ENCODE assay signal across 7 cellular contexts in the genomic region with DNA sequence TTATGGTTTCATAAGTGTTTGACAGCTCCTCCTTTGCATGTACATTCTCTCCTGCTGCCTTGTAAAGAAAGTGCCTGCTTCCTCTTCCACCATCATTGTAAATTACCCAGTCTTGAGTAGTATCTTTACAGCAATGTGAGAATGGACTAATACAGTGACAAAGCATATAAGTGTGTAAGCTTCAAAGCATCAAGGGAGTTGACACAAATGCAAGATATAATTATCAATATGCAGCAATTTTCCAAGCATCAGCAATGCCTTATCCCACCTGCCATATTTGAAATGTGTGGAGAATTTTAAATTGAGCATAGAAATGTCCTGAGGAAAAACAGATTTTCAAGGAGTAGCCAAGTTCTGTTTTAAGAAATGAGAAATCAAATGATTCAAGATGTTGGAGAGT. TPM values are rescaled to one million over a fixed set of nuclear protein-coding genes. Genes with fewer than 3 reads are reported as not detected.
"Had no signal": no experiment of that assay in that cellular context is flagged by ENCODE, and none has a peak within 500 bp of the region (broad histone marks: within the 10 kb centered on the region; RNA-seq: fewer than 3 reads in every experiment).

No MANE protein-coding gene starts in this region.

- H3K4me3 ChIP-seq: K562 had no signal

- DNase-seq: IMR-90, KBM-7, KG1 had no signal

- H3K27ac ChIP-seq: HL-60 had no signal

RNA-seq across cellular contexts. Expression of gene OR5AL1, which starts 1.7 kb away (rescaled TPM):
- polyA plus RNA-seq: HepG2, IgD-negative memory B cell, IMR-90, K562 had no signal

RNA-seq across cellular contexts. Expression of gene OR8U1, which starts 35.4 kb away (rescaled TPM):
- polyA plus RNA-seq: HepG2, IgD-negative memory B cell, IMR-90, K562 had no signal

RNA-seq across cellular contexts. Expression of gene OR8J1, which starts 56.7 kb away (rescaled TPM):
- polyA plus RNA-seq: HepG2, IgD-negative memory B cell, IMR-90, K562 had no signal
